9 cellular contexts compared by ENCODE assay signal in genomic region chr10:114306116-114306973, GRCh38.
DNase-seq lines count a peak whose midpoint lies in the region; TF ChIP-seq lines count a peak whose summit lies in the region.
"Had no signal": no experiment of that assay in that cellular context is flagged by ENCODE, and none has a peak within 500 bp of the region (broad histone marks: within the 10 kb centered on the region; RNA-seq: fewer than 3 reads in every experiment).

No MANE protein-coding gene starts in this region.

- H3K79me2 ChIP-seq in GM23248 (ENCODE audit: insufficient read depth), result no peaks in the 10 kb centered on the region
- no peaks in the 10 kb centered on the region for H3K79me2 ChIP-seq in SK-N-SH (ENCODE audit: insufficient read depth)

- WGBS in GM23248 (ENCODE audit: low coverage in 1 of 2, low lambda C conversion rate in 2 of 2, missing lambda C conversion rate in 2 of 2), 2 experiments, result 20 to 76% methylated on average over 5 to 17 of the region's 19 CpGs
- WGBS in SK-N-SH (ENCODE audit: low lambda C conversion rate), result 70% methylated on average over 18 of the region's 19 CpGs

- no peaks in the 10 kb centered on the region for H4K20me1 ChIP-seq in GM23248 (ENCODE audit: insufficient read depth)
- H4K20me1 ChIP-seq in SK-N-SH (ENCODE audit: insufficient read depth), result no peaks in the 10 kb centered on the region

- no peak for TF ChIP-seq RAD21 in SK-N-SH (IDR thresholded peaks at IDR 0.05; ENCODE audit: low read length)

- no peak for TF ChIP-seq POLR2A in uterus (IDR thresholded peaks at IDR 0.05)

- intact Hi-C loops in uterus (cut with DNase I; ENCODE audit: low total_unique reads), result loop anchor here (10.0 kb wide), 2 partner anchors 98 to 128 kb away; partner anchors contain the start of gene AFAP1L2

- H3F3A ChIP-seq in GM23248 (ENCODE audit: insufficient read depth), result peaks cover 6% of the 10 kb centered on the region; the same call in 1 of the 2 replicates
- H3F3A ChIP-seq in SK-N-SH (replicated peaks; ENCODE audit: insufficient read depth), result no peaks in the 10 kb centered on the region

- H3K4me1 ChIP-seq in GM23248 (ENCODE audit: insufficient read depth) (peaks cover 24% of the 10 kb centered on the region), SK-N-SH (ENCODE audit: control insufficient read depth in 1 of 2, insufficient read depth in 2 of 2, low read depth in 1 of 2, low read length in 1 of 2) (peaks cover 0 to 19% of the 10 kb centered on the region in 2 experiments; a peak in 1 of 4 replicates), skeletal muscle satellite cell (ENCODE audit: control insufficient read depth, insufficient read depth, low read length) (peaks cover 19% of the 10 kb centered on the region), uterus (peaks cover 0 to 7% of the 10 kb centered on the region in 2 donors)

- DNase-seq in GM23248 (peak; percentile 94), SK-N-SH (no peak), fibroblast of pulmonary artery (ENCODE audit: low read depth) (peak; percentile 66), T-helper 1 cell (no peak), uterus (no peak), NCI-H2227 treated with DMSO at 0.1 percent for 48 hours (lab: John Stamatoyannopoulos, UW) (no peak), Ammon's horn (ENCODE audit: low spot score) (no peak)
- DNase-seq: NCI-H774 had no signal

- POLR2A ChIA-PET in SK-N-SH (lab: Yijun Ruan, JAX), result no interaction called here

- no peaks in the 10 kb centered on the region for H3K9me3 ChIP-seq in GM23248 (ENCODE audit: low read depth)
- H3K9me3 ChIP-seq in SK-N-SH, result no peaks in the 10 kb centered on the region
- H3K9me3 ChIP-seq in skeletal muscle satellite cell (replicated peaks; ENCODE audit: low read length), result no peaks in the 10 kb centered on the region
- H3K9me3 ChIP-seq in uterus, result no peaks in the 10 kb centered on the region

- no peak for TF ChIP-seq CTCF in SK-N-SH (IDR thresholded peaks at IDR 0.05)
- no peak for TF ChIP-seq CTCF in fibroblast of pulmonary artery (IDR thresholded peaks at IDR 0.05; ENCODE audit: low read length, missing control alignments)
- TF ChIP-seq CTCF in uterus (IDR thresholded peaks at IDR 0.05), result no peak

- no peak overlapping the region for H3K27ac ChIP-seq in GM23248
- peak overlapping the region in 1 of 2 experiments; percentile 67; a peak in 2 of 4 replicates for H3K27ac ChIP-seq in SK-N-SH (ENCODE audit: low read depth in 2 of 2, low read length in 1 of 2)
- H3K27ac ChIP-seq in uterus, result no peak overlapping the region

- no peaks in the 10 kb centered on the region for H3K9me2 ChIP-seq in GM23248 (ENCODE audit: insufficient read depth)
- H3K9me2 ChIP-seq in SK-N-SH, result no peaks in the 10 kb centered on the region

- peak overlapping the region; percentile 28 for H3K4me2 ChIP-seq in GM23248 (ENCODE audit: unreplicated experiment)
- H3K4me2 ChIP-seq in SK-N-SH, result peak overlapping the region; percentile 51; the same call in 1 of the 2 replicates
- peak overlapping the region; percentile 20 for H3K4me2 ChIP-seq in skeletal muscle satellite cell (ENCODE audit: low read length)

- peak in 1 of 2 experiments; percentile 81; a peak in 1 of 4 replicates for TF ChIP-seq EP300 in SK-N-SH (IDR thresholded peaks at IDR 0.05; ENCODE audit: borderline replicate concordance in 1 of 2, low read depth in 1 of 2, low read length in 1 of 2)

- no peak overlapping the region for H3K9ac ChIP-seq in GM23248
- no peak overlapping the region for H3K9ac ChIP-seq in SK-N-SH
- H3K9ac ChIP-seq in skeletal muscle satellite cell (ENCODE audit: low read depth, low read length), result no peak overlapping the region

- no peak overlapping the region for H3K4me3 ChIP-seq in GM23248
- no peak overlapping the region for H3K4me3 ChIP-seq in SK-N-SH (ENCODE audit: low read depth in 2 of 2, low read length in 1 of 2)
- H3K4me3 ChIP-seq in fibroblast of pulmonary artery (replicated peaks; ENCODE audit: low read depth, low read length), result no peak overlapping the region
- no peak overlapping the region for H3K4me3 ChIP-seq in skeletal muscle satellite cell (ENCODE audit: low read length)
- H3K4me3 ChIP-seq in uterus, result no peak overlapping the region

- in situ Hi-C loops in GM23248 (cut with MboI), result no loop called here

- H3K27me3 ChIP-seq in GM23248 (replicated peaks; ENCODE audit: insufficient read depth) (no peaks in the 10 kb centered on the region; the same call in 1 of the 2 replicates), SK-N-SH (ENCODE audit: insufficient read depth) (no peaks in the 10 kb centered on the region), skeletal muscle satellite cell (ENCODE audit: control insufficient read depth, insufficient read depth, low read length) (peaks cover 23% of the 10 kb centered on the region), uterus (no peaks in the 10 kb centered on the region)

- no peak overlapping the region for H2AFZ ChIP-seq in GM23248
- no peak overlapping the region for H2AFZ ChIP-seq in SK-N-SH (ENCODE audit: low read depth)

- H3K36me3 ChIP-seq in GM23248 (ENCODE audit: low read depth), result no peaks in the 10 kb centered on the region
- no peaks in the 10 kb centered on the region for H3K36me3 ChIP-seq in SK-N-SH (replicated peaks in 1 of 2; ENCODE audit: control insufficient read depth in 1 of 2, insufficient read depth in 2 of 2, low read length in 1 of 2)
- no peaks in the 10 kb centered on the region for H3K36me3 ChIP-seq in skeletal muscle satellite cell (ENCODE audit: insufficient read depth, low read length)
- no peaks in the 10 kb centered on the region for H3K36me3 ChIP-seq in uterus

- CTCF ChIA-PET in SK-N-SH (lab: Yijun Ruan, JAX), result interaction anchor here (1.1 kb wide), 1 partner anchor 480 kb away, joined by 3 read pairs; no protein-coding TSS in a partner anchor

TF ChIP-seq in SK-N-SH, 30 proteins besides CTCF, POLR2A, EP300 and RAD21:
- TF ChIP-seq FOSL2 (IDR thresholded peaks at IDR 0.05; ENCODE audit: borderline replicate concordance, low read depth) (peak; percentile 96), FOXJ3 (CRISPR knock-in tag; IDR thresholded peaks at IDR 0.05) (no peak), MAX (IDR thresholded peaks at IDR 0.05; ENCODE audit: low read depth) (0 out of 2 replicates have a peak, but pooled peaks have one; percentile 39), NFIC (IDR thresholded peaks at IDR 0.05; ENCODE audit: borderline replicate concordance) (peak; percentile 77), TCF12 (IDR thresholded peaks at IDR 0.05) (peak; percentile 89), PBX3 (IDR thresholded peaks at IDR 0.05) (peak; percentile 84), GATA2 (CRISPR knock-in tag; IDR thresholded peaks at IDR 0.05) (no peak), TEAD4 (IDR thresholded peaks at IDR 0.05; ENCODE audit: borderline replicate concordance, insufficient read depth) (peak; percentile 72), JUND (IDR thresholded peaks at IDR 0.05) (peak; percentile 94)

Comparison
In these comparisons a context has a peak if more than half of its experiments do, and no peak if none do; other contexts are left out.
1. DNase-seq: peak in GM23248 (single experiment) and fibroblast of pulmonary artery (single experiment); none in SK-N-SH (single experiment), T-helper 1 cell (0 of 5), uterus (0 of 2), NCI-H2227 treated with DMSO at 0.1 percent for 48 hours (single experiment) and Ammon's horn (single experiment).
2. Peak in every context shown above with its lines, with median percentiles within 50 percentile points of each other: H3K4me2 ChIP-seq.